Comparison of ENCODE assay signal across 10 cellular contexts in the genomic region with DNA sequence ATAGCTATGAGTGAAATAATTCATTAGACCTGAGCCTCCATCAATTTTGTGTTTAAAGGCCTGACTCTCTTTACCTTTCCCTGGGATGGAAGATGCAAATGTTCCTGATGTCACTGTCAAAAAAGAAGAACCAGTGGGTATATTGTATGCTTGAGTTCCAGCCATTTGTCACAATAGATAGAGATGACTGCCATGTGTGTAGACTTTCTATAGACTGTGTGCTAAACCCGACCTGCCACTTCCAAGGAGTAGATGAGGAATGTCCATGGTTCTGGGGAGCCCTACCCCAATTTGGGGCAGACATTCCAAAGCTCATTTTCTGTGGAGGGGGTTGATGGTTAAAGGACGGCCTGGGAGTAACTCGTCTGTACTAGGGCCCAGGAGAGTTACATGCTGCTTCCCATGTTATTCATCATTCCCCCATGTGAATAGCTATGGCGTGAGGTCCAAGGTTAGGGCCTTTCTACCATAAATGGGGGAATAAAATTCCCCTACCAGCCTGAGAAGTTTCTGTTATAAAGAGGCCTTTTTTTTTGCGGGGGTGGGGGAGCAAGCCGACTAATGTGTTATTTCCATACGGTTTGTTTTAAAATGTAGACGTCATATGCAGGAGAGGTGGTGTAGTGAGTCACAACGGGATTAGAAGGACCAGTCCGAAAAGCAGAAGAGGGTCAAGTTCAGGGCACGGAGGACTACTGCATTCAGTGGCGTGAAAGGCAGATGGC. TPM values are rescaled to one million over a fixed set of nuclear protein-coding genes. Genes with fewer than 3 reads are reported as not detected.
DNase-seq lines count a peak whose midpoint lies in the region; ATAC-seq and TF ChIP-seq lines count a peak whose summit lies in the region.
"Had no signal": no experiment of that assay in that cellular context is flagged by ENCODE, and none has a peak within 500 bp of the region (broad histone marks: within the 10 kb centered on the region; RNA-seq: fewer than 3 reads in every experiment).

No MANE protein-coding gene starts in this region.

- H3K4me2 ChIP-seq in MM.1S (ENCODE audit: low read depth, low read length) = no peak overlapping the region

- H3F3A ChIP-seq in MM.1S (ENCODE audit: insufficient read depth, low read length) = no peaks in the 10 kb centered on the region

- H3K27ac ChIP-seq in right atrium auricular region (no peak overlapping the region), testis (peak overlapping the region; percentile 69 to 81), MM.1S (ENCODE audit: low read length) (no peak overlapping the region)
- H3K27ac ChIP-seq: thyroid gland had no signal

- no peaks in the 10 kb centered on the region for H3K36me3 Mint-ChIP-seq in endothelial cell (ENCODE audit: low read depth, unreplicated experiment)

- TF ChIP-seq CTCF in right atrium auricular region (IDR thresholded peaks at IDR 0.05) (no peak), endothelial cell (IDR thresholded peaks at IDR 0.05; ENCODE audit: unreplicated experiment) (no peak), testis (IDR thresholded peaks at IDR 0.05) (no peak), MM.1S (IDR thresholded peaks at IDR 0.05; ENCODE audit: low read length) (no peak)

- H3K27me3 ChIP-seq in right atrium auricular region (no peaks in the 10 kb centered on the region), MG63 (no peaks in the 10 kb centered on the region), testis (no peaks in the 10 kb centered on the region), MM.1S (replicated peaks; ENCODE audit: insufficient read depth, low read length) (no peaks in the 10 kb centered on the region)
- H3K27me3 ChIP-seq: thyroid gland had no signal

- H3K27ac Mint-ChIP-seq in endothelial cell (ENCODE audit: unreplicated experiment) = peak overlapping the region; percentile 95

- no peaks in the 10 kb centered on the region for H3K9me2 ChIP-seq in MM.1S (replicated peaks; ENCODE audit: insufficient read depth, low read length)

- H3K36me3 ChIP-seq in right atrium auricular region = no peaks in the 10 kb centered on the region
- no peaks in the 10 kb centered on the region for H3K36me3 ChIP-seq in MG63
- H3K36me3 ChIP-seq in testis (ENCODE audit: low read depth, missing control alignments) = no peaks in the 10 kb centered on the region
- H3K36me3 ChIP-seq in MM.1S (replicated peaks; ENCODE audit: insufficient read depth, low read length) = no peaks in the 10 kb centered on the region
- H3K36me3 ChIP-seq: thyroid gland had no signal

- no peak overlapping the region for H3K9ac ChIP-seq in MM.1S (ENCODE audit: low read length)

- intact Hi-C loops in left ventricle myocardium superior (cut with micrococcal nuclease) (no loop called here), testis (cut with DNase I; ENCODE audit: low total_unique reads) (no loop called here)

- peaks cover 43% of the 10 kb centered on the region for H3K4me1 Mint-ChIP-seq in endothelial cell (ENCODE audit: unreplicated experiment)

- no peak for TF ChIP-seq POLR2A in testis (IDR thresholded peaks at IDR 0.05)

- H3K9me3 ChIP-seq in right atrium auricular region (peaks cover 0 to 4% of the 10 kb centered on the region in 2 donors), MG63 (no peaks in the 10 kb centered on the region), testis (no peaks in the 10 kb centered on the region), MM.1S (replicated peaks; ENCODE audit: insufficient read depth, low read length) (no peaks in the 10 kb centered on the region)
- H3K9me3 ChIP-seq: thyroid gland had no signal

- DNase-seq in left ventricle myocardium superior (no peak), right atrium auricular region (ENCODE audit: low spot score) (no peak), MG63 (peak; percentile 71), endothelial cell (ENCODE audit: low spot score) (no peak), testis (no peak), cerebellar cortex (ENCODE audit: low spot score) (no peak), MM.1S (no peak), NCI-H1417 treated with DMSO at 0.1 percent for 48 hours (lab: John Stamatoyannopoulos, UW) (no peak)
- DNase-seq: thyroid gland had no signal

- H3K9me3 Mint-ChIP-seq in endothelial cell (ENCODE audit: unreplicated experiment) = no peaks in the 10 kb centered on the region

- H2AFZ ChIP-seq in MM.1S (ENCODE audit: low read length) = no peak overlapping the region

- H3K4me3 ChIP-seq in right atrium auricular region = no peak overlapping the region
- H3K4me3 ChIP-seq in MG63 = no peak overlapping the region
- H3K4me3 ChIP-seq in testis = no peak overlapping the region
- no peak overlapping the region for H3K4me3 ChIP-seq in MM.1S (ENCODE audit: low read length)
- H3K4me3 ChIP-seq: thyroid gland had no signal

- no peak overlapping the region for H3K4me3 Mint-ChIP-seq in endothelial cell (ENCODE audit: unreplicated experiment)

- no peaks in the 10 kb centered on the region for H4K20me1 ChIP-seq in MM.1S (ENCODE audit: insufficient read depth, low read length)

- ATAC-seq in left ventricle myocardium superior = peak; percentile 38

- 51 to 64% methylated on average over 12 of the region's 12 CpGs for WGBS in testis, 2 donors

- H3K4me1 ChIP-seq in right atrium auricular region (peaks cover 0 to 25% of the 10 kb centered on the region in 2 donors), testis (peaks cover 30% of the 10 kb centered on the region), MM.1S (ENCODE audit: low read length) (no peaks in the 10 kb centered on the region)
- H3K4me1 ChIP-seq: thyroid gland had no signal

- no peaks in the 10 kb centered on the region for H3K79me2 ChIP-seq in MM.1S (ENCODE audit: low read length)

- peaks cover 8% of the 10 kb centered on the region for H3K27me3 Mint-ChIP-seq in endothelial cell (ENCODE audit: unreplicated experiment)

RNA-seq across cellular contexts. Expression of gene IL1B, which starts 24.1 kb away (rescaled TPM):
- total RNA-seq in left ventricle myocardium superior (0.37 TPM), right atrium auricular region (1 to 10 TPM; 1.0 to 2.6 TPM), endothelial cell (ENCODE audit: unreplicated experiment) (not detected), testis (under 1 TPM; 0.62 to 0.63 TPM)
- total RNA-seq in MG63 (2014; rRNA removed; shearing (Covaris generic); ENCODE audit: low replicate concordance) = 15.8 and 21.6 TPM in 2 replicates
- 1.8 TPM for polyA plus RNA-seq in testis (ENCODE audit: insufficient read depth, low read depth, low replicate concordance)

RNA-seq across cellular contexts. Expression of gene IL1A, which starts 28.2 kb away (rescaled TPM):
- total RNA-seq in left ventricle myocardium superior = not detected
- total RNA-seq in right atrium auricular region = not detected
- total RNA-seq in MG63 (2014; rRNA removed; shearing (Covaris generic); ENCODE audit: low replicate concordance) = 2.1 TPM in 1 of 2 replicates, not detected in the other
- total RNA-seq in endothelial cell (ENCODE audit: unreplicated experiment) = 0.26 TPM
- total RNA-seq in testis = 10 to 100 TPM; 21.4 to 36.5 TPM
- 15.8 TPM for polyA plus RNA-seq in testis (ENCODE audit: insufficient read depth, low read depth, low replicate concordance)
- total RNA-seq: skeletal muscle tissue had no signal

RNA-seq across cellular contexts. Expression of gene CKAP2L, which starts 48.1 kb away (rescaled TPM):
- total RNA-seq in left ventricle myocardium superior (0.10 TPM), right atrium auricular region (under 1 TPM in 1 of 2 donors, not detected in 1; 0.82 TPM), endothelial cell (ENCODE audit: unreplicated experiment) (5.5 TPM), testis (10 to 100 TPM in 1 of 2 donors, 1 to 10 TPM in 1; 7.1 to 11.0 TPM)
- 19.4 and 19.9 TPM in 2 replicates for total RNA-seq in MG63 (2014; rRNA removed; shearing (Covaris generic); ENCODE audit: low replicate concordance)
- 9.5 TPM for polyA plus RNA-seq in testis (ENCODE audit: insufficient read depth, low read depth, low replicate concordance)

Comparison
In these comparisons a context has a peak if more than half of its experiments do, and no peak if none do; other contexts are left out.
1. H3K27ac ChIP-seq: peak in testis (2 of 2); none in right atrium auricular region (0 of 2) and MM.1S (single experiment).